Comparison of ENCODE assay signal across 10 cellular contexts in genomic region chr2:233399306-233400225, GRCh38. TPM values are rescaled to one million over a fixed set of nuclear protein-coding genes. Genes with fewer than 3 reads are reported as not detected.
A peak's percentile ranks its signal among the peaks of the same experiment; 100 is the strongest.
DNase-seq lines count a peak whose midpoint lies in the region; ATAC-seq and TF ChIP-seq lines count a peak whose summit lies in the region.
"Had no signal": no experiment of that assay in that cellular context is flagged by ENCODE, and none has a peak within 500 bp of the region (broad histone marks: within the 10 kb centered on the region; RNA-seq: fewer than 3 reads in every experiment).

No MANE protein-coding gene starts in this region.

- H3K36me3 ChIP-seq in trophoblast cell (ENCODE audit: control insufficient read depth in 1 of 2, insufficient read depth in 2 of 2, low read length in 2 of 2), result peaks cover 0 to 5% of the 10 kb centered on the region in 2 experiments

- H3K9me3 ChIP-seq in trophoblast cell (ENCODE audit: insufficient read depth, low read depth, low read length), result no peaks in the 10 kb centered on the region

- no peaks in the 10 kb centered on the region for H3K79me1 ChIP-seq in trophoblast cell (ENCODE audit: low read length)

- H2BK5ac ChIP-seq in trophoblast cell (ENCODE audit: low read depth, low read length, poor library complexity), result no peak overlapping the region

- H3K79me2 ChIP-seq in trophoblast cell (ENCODE audit: control insufficient read depth, insufficient read depth, low read length, poor library complexity), result no peaks in the 10 kb centered on the region

- no peak overlapping the region for H2AK5ac ChIP-seq in trophoblast cell (ENCODE audit: low read length)

- H3K36me3 Mint-ChIP-seq in activated naive CD8-positive, alpha-beta T cell treated with anti-CD3 and anti-CD28 coated beads, Interleukin-2, amount 50 U/mL, for 24 hours (ENCODE audit: low read depth), result peaks cover 34% of the 10 kb centered on the region
- peaks cover 6% of the 10 kb centered on the region for H3K36me3 Mint-ChIP-seq in endothelial cell (ENCODE audit: low read depth, unreplicated experiment)

- H3K27ac Mint-ChIP-seq in activated naive CD8-positive, alpha-beta T cell treated with anti-CD3 and anti-CD28 coated beads, Interleukin-2, amount 50 U/mL, for 24 hours, result peak overlapping the region; percentile 92
- no peak overlapping the region for H3K27ac Mint-ChIP-seq in endothelial cell (ENCODE audit: unreplicated experiment)

- H3K4me3 Mint-ChIP-seq in activated naive CD8-positive, alpha-beta T cell treated with anti-CD3 and anti-CD28 coated beads, Interleukin-2, amount 50 U/mL, for 24 hours, result peak overlapping the region; percentile 61
- no peak overlapping the region for H3K4me3 Mint-ChIP-seq in endothelial cell (ENCODE audit: unreplicated experiment)

- H3K4me3 ChIP-seq in trophoblast cell (ENCODE audit: low read depth, low read length), result no peak overlapping the region

- H3K14ac ChIP-seq in trophoblast cell (ENCODE audit: low read length), result no peak overlapping the region

- H3K9me3 Mint-ChIP-seq in activated naive CD8-positive, alpha-beta T cell treated with anti-CD3 and anti-CD28 coated beads, Interleukin-2, amount 50 U/mL, for 24 hours, result no peaks in the 10 kb centered on the region
- no peaks in the 10 kb centered on the region for H3K9me3 Mint-ChIP-seq in endothelial cell (ENCODE audit: unreplicated experiment)

- no peak overlapping the region for H4K91ac ChIP-seq in trophoblast cell (ENCODE audit: low read depth, low read length)

- no peak overlapping the region for H4K12ac ChIP-seq in trophoblast cell (ENCODE audit: low read depth, low read length)

- 0 out of 3 replicates have a peak, but pooled peaks have one; percentile 20 for ATAC-seq in SK-N-SH treated with all-trans-retinoic acid at 6 μM for 48 hours
- peak; percentile 56 for ATAC-seq in activated naive CD8-positive, alpha-beta T cell treated with anti-CD3 and anti-CD28 coated beads, Interleukin-2, amount 50 U/mL, for 24 hours

- no peaks in the 10 kb centered on the region for H3K27me3 Mint-ChIP-seq in activated naive CD8-positive, alpha-beta T cell treated with anti-CD3 and anti-CD28 coated beads, Interleukin-2, amount 50 U/mL, for 24 hours
- peaks cover 4% of the 10 kb centered on the region for H3K27me3 Mint-ChIP-seq in endothelial cell (ENCODE audit: unreplicated experiment)

- H3K4me1 Mint-ChIP-seq in activated naive CD8-positive, alpha-beta T cell treated with anti-CD3 and anti-CD28 coated beads, Interleukin-2, amount 50 U/mL, for 24 hours, result peaks cover 74% of the 10 kb centered on the region
- peaks cover 32% of the 10 kb centered on the region for H3K4me1 Mint-ChIP-seq in endothelial cell (ENCODE audit: unreplicated experiment)

- no peak overlapping the region for H3K4ac ChIP-seq in trophoblast cell (ENCODE audit: low read depth, low read length)

- no peak overlapping the region for H3K18ac ChIP-seq in trophoblast cell (ENCODE audit: low read length)

- no peak overlapping the region for H4K8ac ChIP-seq in trophoblast cell (ENCODE audit: low read depth, low read length)

- DNase-seq in G401 (ENCODE audit: low spot score) (peak; percentile 17), trophoblast cell (no peak), NOMO-1 treated with DMSO at 0.1 percent for 48 hours (lab: John Stamatoyannopoulos, UW; ENCODE audit: unreplicated experiment) (no peak), endothelial cell (ENCODE audit: low spot score) (no peak), AML-193 (lab: John Stamatoyannopoulos, UW) (no peak), glomerular visceral epithelial cell (ENCODE audit: extremely low spot score) (no peak)
- peak; percentile 66 for DNase-seq in activated naive CD8-positive, alpha-beta T cell treated with anti-CD3 and anti-CD28 coated beads, Interleukin-2, amount 50 U/mL, for 24 hours
- DNase-seq: DMS53, NCI-H1417 treated with DMSO at 0.1 percent for 48 hours had no signal

- H3K27ac ChIP-seq in trophoblast cell (ENCODE audit: low read depth, low read length), result no peak overlapping the region

- in situ Hi-C loops in G401 (cut with HindIII; ENCODE audit: low sequenced_read_pairs), result no loop called here

- TF ChIP-seq CTCF in endothelial cell (IDR thresholded peaks at IDR 0.05; ENCODE audit: unreplicated experiment), result no peak

- no CpG with 5 or more reads among the region's 8 CpGs for WGBS in trophoblast cell (ENCODE audit: extremely low coverage, insufficient coverage, insufficient read length)

- H3K4me2 ChIP-seq in trophoblast cell (ENCODE audit: low read length), result no peak overlapping the region

- no peaks in the 10 kb centered on the region for H3K4me1 ChIP-seq in trophoblast cell (ENCODE audit: control insufficient read depth in 1 of 2, insufficient read depth in 2 of 2, low read length in 2 of 2)

- no peak overlapping the region for H3K9ac ChIP-seq in trophoblast cell (ENCODE audit: low read length)

- H2BK12ac ChIP-seq in trophoblast cell (ENCODE audit: low read length), result no peak overlapping the region

- no peaks in the 10 kb centered on the region for H3K27me3 ChIP-seq in trophoblast cell (ENCODE audit: insufficient read depth, low read length)

- H3K23ac ChIP-seq in trophoblast cell (ENCODE audit: low read length), result no peak overlapping the region

- no peak overlapping the region for H2BK120ac ChIP-seq in trophoblast cell (ENCODE audit: insufficient read depth, low read length, poor library complexity)

- H2AFZ ChIP-seq in trophoblast cell (ENCODE audit: insufficient read depth, low read length, poor library complexity), result peak overlapping the region; percentile 1

TF ChIP-seq in SK-N-SH treated with all-trans-retinoic acid at 6 μM for 48 hours, 23 proteins besides CTCF, POLR2A, EP300 and RAD21 (continues in another document):
- TF ChIP-seq, protein P1, sequence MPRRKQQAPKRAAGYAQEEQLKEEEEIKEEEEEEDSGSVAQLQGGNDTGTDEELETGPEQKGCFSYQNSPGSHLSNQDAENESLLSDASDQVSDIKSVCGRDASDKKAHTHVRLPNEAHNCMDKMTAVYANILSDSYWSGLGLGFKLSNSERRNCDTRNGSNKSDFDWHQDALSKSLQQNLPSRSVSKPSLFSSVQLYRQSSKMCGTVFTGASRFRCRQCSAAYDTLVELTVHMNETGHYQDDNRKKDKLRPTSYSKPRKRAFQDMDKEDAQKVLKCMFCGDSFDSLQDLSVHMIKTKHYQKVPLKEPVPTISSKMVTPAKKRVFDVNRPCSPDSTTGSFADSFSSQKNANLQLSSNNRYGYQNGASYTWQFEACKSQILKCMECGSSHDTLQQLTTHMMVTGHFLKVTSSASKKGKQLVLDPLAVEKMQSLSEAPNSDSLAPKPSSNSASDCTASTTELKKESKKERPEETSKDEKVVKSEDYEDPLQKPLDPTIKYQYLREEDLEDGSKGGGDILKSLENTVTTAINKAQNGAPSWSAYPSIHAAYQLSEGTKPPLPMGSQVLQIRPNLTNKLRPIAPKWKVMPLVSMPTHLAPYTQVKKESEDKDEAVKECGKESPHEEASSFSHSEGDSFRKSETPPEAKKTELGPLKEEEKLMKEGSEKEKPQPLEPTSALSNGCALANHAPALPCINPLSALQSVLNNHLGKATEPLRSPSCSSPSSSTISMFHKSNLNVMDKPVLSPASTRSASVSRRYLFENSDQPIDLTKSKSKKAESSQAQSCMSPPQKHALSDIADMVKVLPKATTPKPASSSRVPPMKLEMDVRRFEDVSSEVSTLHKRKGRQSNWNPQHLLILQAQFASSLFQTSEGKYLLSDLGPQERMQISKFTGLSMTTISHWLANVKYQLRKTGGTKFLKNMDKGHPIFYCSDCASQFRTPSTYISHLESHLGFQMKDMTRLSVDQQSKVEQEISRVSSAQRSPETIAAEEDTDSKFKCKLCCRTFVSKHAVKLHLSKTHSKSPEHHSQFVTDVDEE (CRISPR knock-in tag; IDR thresholded peaks at IDR 0.05), result no peak
- TF ChIP-seq ZNF70 (CRISPR knock-in tag; IDR thresholded peaks at IDR 0.05), result no peak
- TF ChIP-seq, protein P2, sequence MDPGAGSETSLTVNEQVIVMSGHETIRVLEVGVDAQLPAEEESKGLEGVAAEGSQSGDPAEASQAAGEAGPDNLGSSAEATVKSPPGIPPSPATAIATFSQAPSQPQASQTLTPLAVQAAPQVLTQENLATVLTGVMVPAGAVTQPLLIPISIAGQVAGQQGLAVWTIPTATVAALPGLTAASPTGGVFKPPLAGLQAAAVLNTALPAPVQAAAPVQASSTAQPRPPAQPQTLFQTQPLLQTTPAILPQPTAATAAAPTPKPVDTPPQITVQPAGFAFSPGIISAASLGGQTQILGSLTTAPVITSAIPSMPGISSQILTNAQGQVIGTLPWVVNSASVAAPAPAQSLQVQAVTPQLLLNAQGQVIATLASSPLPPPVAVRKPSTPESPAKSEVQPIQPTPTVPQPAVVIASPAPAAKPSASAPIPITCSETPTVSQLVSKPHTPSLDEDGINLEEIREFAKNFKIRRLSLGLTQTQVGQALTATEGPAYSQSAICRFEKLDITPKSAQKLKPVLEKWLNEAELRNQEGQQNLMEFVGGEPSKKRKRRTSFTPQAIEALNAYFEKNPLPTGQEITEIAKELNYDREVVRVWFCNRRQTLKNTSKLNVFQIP (CRISPR knock-in tag; IDR thresholded peaks at IDR 0.05; ENCODE audit: borderline replicate concordance, low read depth), result no peak
- TF ChIP-seq, protein P3, sequence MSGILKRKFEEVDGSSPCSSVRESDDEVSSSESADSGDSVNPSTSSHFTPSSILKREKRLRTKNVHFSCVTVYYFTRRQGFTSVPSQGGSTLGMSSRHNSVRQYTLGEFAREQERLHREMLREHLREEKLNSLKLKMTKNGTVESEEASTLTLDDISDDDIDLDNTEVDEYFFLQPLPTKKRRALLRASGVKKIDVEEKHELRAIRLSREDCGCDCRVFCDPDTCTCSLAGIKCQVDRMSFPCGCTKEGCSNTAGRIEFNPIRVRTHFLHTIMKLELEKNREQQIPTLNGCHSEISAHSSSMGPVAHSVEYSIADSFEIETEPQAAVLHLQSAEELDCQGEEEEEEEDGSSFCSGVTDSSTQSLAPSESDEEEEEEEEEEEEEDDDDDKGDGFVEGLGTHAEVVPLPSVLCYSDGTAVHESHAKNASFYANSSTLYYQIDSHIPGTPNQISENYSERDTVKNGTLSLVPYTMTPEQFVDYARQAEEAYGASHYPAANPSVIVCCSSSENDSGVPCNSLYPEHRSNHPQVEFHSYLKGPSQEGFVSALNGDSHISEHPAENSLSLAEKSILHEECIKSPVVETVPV (CRISPR knock-in tag; IDR thresholded peaks at IDR 0.05), result no peak
- TF ChIP-seq BACH2 (CRISPR knock-in tag; IDR thresholded peaks at IDR 0.05; ENCODE audit: borderline replicate concordance), result no peak
- no peak for TF ChIP-seq ZFP3 (CRISPR knock-in tag; IDR thresholded peaks at IDR 0.05)

RNA-seq across cellular contexts. Expression of gene DGKD, which starts 45.3 kb away (rescaled TPM):
- total RNA-seq in G401 (2014; rRNA removed; shearing (Covaris generic)), result 15.6 and 20.4 TPM in 2 replicates
- 14.2 and 15.7 TPM in 2 replicates for polyA plus RNA-seq in trophoblast cell (2013)
- 15.3 TPM for total RNA-seq in endothelial cell (ENCODE audit: unreplicated experiment)

Comparison
In these comparisons a context has a peak if more than half of its experiments do, and no peak if none do; other contexts are left out.
1. DNase-seq: peak in G401 (single experiment) and activated naive CD8-positive, alpha-beta T cell treated with anti-CD3 and anti-CD28 coated beads, Interleukin-2, amount 50 U/mL, for 24 hours (single experiment); none in trophoblast cell (0 of 2), NOMO-1 treated with DMSO at 0.1 percent for 48 hours (single experiment), endothelial cell (single experiment), AML-193 (0 of 2) and glomerular visceral epithelial cell (single experiment).